Comparison of ENCODE assay signal across 11 cellular contexts in the genomic region with DNA sequence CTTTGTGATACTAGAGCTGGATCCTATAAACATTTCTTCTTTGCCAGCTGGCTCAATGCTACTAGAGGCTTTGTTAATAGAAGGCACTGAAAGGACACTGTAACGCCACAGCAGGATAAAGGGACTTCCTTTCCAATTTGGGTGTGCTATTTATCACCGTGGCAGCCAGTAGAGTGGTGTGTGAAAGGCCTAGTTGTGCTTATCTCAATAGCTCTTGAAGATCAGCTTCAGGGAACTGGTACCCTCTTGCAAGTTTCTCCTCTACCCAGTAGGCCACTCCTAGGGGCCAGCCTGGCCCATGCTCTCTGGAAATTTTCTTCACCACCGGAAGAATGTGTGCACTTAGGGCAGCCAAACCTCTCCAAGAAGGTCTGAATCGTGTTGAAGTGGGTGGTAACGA.
"Had no signal": no experiment of that assay in that cellular context is flagged by ENCODE, and none has a peak within 500 bp of the region (broad histone marks: within the 10 kb centered on the region; RNA-seq: fewer than 3 reads in every experiment).

No MANE protein-coding gene starts in this region.

- H3K27ac ChIP-seq: epithelial cell of prostate, prostate gland, right lobe of liver, upper lobe of left lung, VCaP had no signal

- DNase-seq: activated CD4-positive, alpha-beta memory T cell treated with anti-CD3 and anti-CD28 coated beads for 36 hours; activated CD8-positive, alpha-beta memory T cell treated with anti-CD3 and anti-CD28 coated beads, Interleukin-2, amount 10 ng/mL, durations not matched to agents 7 days and 5 days; activated naive CD4-positive, alpha-beta T cell treated with anti-CD3 and anti-CD28 coated beads, Interleukin-2, amount 50 U/mL, for 16 hours; activated T-cell treated with anti-CD3 and anti-CD28 coated beads, Interleukin-2, amount 50 U/mL, for 1 hour; hippocampal formation; kidney; right lobe of liver; upper lobe of left lung had no signal

- H3K36me3 ChIP-seq: prostate gland, right lobe of liver, upper lobe of left lung had no signal

- H3K4me1 ChIP-seq: prostate gland, right lobe of liver had no signal

- H3K27me3 ChIP-seq: right lobe of liver, upper lobe of left lung had no signal

- H3K4me3 ChIP-seq: prostate gland, right lobe of liver, upper lobe of left lung had no signal

- ATAC-seq: activated CD8-positive, alpha-beta memory T cell treated with anti-CD3 and anti-CD28 coated beads, Interleukin-2, amount 10 ng/mL, durations not matched to agents 7 days and 5 days; right lobe of liver had no signal

- H3K9me3 ChIP-seq: prostate gland, right lobe of liver, upper lobe of left lung had no signal
